ENCODE assay signal across 1 cellular context in the genomic region with DNA sequence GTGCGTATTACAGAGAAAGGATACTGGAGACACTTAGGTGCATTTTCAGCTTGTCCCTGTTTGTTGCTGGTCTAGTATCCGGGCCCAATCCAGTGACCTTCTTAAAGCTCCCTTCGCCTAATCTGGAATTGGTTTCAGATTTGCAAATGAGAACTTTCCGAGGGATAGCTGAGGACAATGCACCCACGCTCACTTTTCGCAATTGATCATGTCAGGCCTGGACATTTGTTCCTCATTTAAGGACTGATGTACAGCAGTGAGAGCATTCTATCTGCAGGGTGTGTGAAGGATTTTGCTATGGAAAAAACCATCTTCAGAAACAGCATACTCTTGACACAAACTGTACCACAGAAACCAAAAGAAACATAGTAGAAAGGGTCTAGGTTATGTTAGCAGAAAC.
TF ChIP-seq lines count a peak whose summit lies in the region.

No MANE protein-coding gene starts in this region.

TF ChIP-seq in H1, 55 proteins besides CTCF, POLR2A, EP300 and RAD21:
- TF ChIP-seq, protein P1, sequence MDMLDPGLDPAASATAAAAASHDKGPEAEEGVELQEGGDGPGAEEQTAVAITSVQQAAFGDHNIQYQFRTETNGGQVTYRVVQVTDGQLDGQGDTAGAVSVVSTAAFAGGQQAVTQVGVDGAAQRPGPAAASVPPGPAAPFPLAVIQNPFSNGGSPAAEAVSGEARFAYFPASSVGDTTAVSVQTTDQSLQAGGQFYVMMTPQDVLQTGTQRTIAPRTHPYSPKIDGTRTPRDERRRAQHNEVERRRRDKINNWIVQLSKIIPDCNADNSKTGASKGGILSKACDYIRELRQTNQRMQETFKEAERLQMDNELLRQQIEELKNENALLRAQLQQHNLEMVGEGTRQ (IDR thresholded peaks at IDR 0.05; ENCODE audit: low read length), result no peak
- TF ChIP-seq NANOG (IDR thresholded peaks at IDR 0.05; ENCODE audit: insufficient read depth, low read depth, low read length, poor library complexity, severe bottlenecking) (no peak), TCF12 (IDR thresholded peaks at IDR 0.05; ENCODE audit: low read depth, low read length) (no peak), KDM4A (IDR thresholded peaks at IDR 0.05; ENCODE audit: low read depth, low read length, severe bottlenecking) (no peak), KDM1A (IDR thresholded peaks at IDR 0.05; ENCODE audit: borderline replicate concordance, low read length) (no peak), GABPA (IDR thresholded peaks at IDR 0.05; ENCODE audit: borderline replicate concordance, insufficient read depth, low read length) (no peak), BACH1 (IDR thresholded peaks at IDR 0.05; ENCODE audit: low read length) (no peak), NRF1 (IDR thresholded peaks at IDR 0.05; ENCODE audit: low read depth, low read length) (no peak), ASH2L (IDR thresholded peaks at IDR 0.05; ENCODE audit: low read length) (no peak), JUND (IDR thresholded peaks at IDR 0.05; ENCODE audit: low read length) (no peak), ZNF274 (IDR thresholded peaks at IDR 0.05; ENCODE audit: borderline replicate concordance, extremely low read depth, low read length) (no peak), GTF2F1 (IDR thresholded peaks at IDR 0.05; ENCODE audit: borderline replicate concordance, low read depth, low read length) (no peak), CREB1 (IDR thresholded peaks at IDR 0.05) (no peak), BRCA1 (IDR thresholded peaks at IDR 0.05; ENCODE audit: low read depth, low read length) (no peak), SIRT6 (IDR thresholded peaks at IDR 0.05; ENCODE audit: low read length) (no peak)
- TF ChIP-seq, protein P2, sequence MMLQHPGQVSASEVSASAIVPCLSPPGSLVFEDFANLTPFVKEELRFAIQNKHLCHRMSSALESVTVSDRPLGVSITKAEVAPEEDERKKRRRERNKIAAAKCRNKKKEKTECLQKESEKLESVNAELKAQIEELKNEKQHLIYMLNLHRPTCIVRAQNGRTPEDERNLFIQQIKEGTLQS (IDR thresholded peaks at IDR 0.05; ENCODE audit: insufficient read depth, low read depth, low read length), result no peak
